Comparison of ENCODE assay signal across 8 cellular contexts in genomic region chr16:67162439-67163163, GRCh38. TPM values are rescaled to one million over a fixed set of nuclear protein-coding genes. Genes with fewer than 3 reads are reported as not detected.
DNase-seq lines count a peak whose midpoint lies in the region; ATAC-seq and TF ChIP-seq lines count a peak whose summit lies in the region.

No MANE protein-coding gene starts in this region.

- CTCF ChIA-PET in SK-N-SH (lab: Yijun Ruan, JAX) (interaction anchor here (0.9 to 14.2 kb wide), 13 partner anchors 7 to 210 kb away, joined by 3 to 470 read pairs (median 8); partner anchors contain the start of genes B3GNT9 and CBFB), WTC11 (lab: Charles Lee) (interaction anchor here (1.1 to 15.6 kb wide), 10 partner anchors 6 to 209 kb away, joined by 3 to 386 read pairs (median 11); partner anchors contain the start of genes B3GNT9, CES3, ELMO3 and FBXL8)

- H3K27ac ChIP-seq in SK-N-SH (ENCODE audit: low read depth in 2 of 2, low read length in 1 of 2) (peak overlapping the region in 1 of 2 experiments; percentile 90; a peak in 2 of 4 replicates), hepatocyte (no peak overlapping the region), stomach smooth muscle (ENCODE audit: low read length) (peak overlapping the region; percentile 82)

- H3K27me3 ChIP-seq in SK-N-SH (ENCODE audit: insufficient read depth) = no peaks in the 10 kb centered on the region
- H3K27me3 ChIP-seq in hepatocyte = peaks cover 62% of the 10 kb centered on the region
- peaks cover 15 to 54% of the 10 kb centered on the region in 2 donors for H3K27me3 ChIP-seq in stomach smooth muscle (ENCODE audit: control insufficient read depth in 1 of 2, insufficient read depth in 2 of 2, low read length in 2 of 2)

- no peak for TF ChIP-seq RAD21 in SK-N-SH (IDR thresholded peaks at IDR 0.05; ENCODE audit: low read length)

- DNase-seq in SK-N-SH (no peak), WTC11 (ENCODE audit: low spot score) (no peak), hepatocyte (ENCODE audit: low spot score) (no peak), occipital lobe (lab: John Stamatoyannopoulos, UW) (no peak)

- H3K9me2 ChIP-seq in SK-N-SH = no peaks in the 10 kb centered on the region
- no peaks in the 10 kb centered on the region for H3K9me2 ChIP-seq in hepatocyte (replicated peaks; ENCODE audit: insufficient read depth)

- H3K79me2 ChIP-seq in SK-N-SH (ENCODE audit: insufficient read depth) (no peaks in the 10 kb centered on the region), hepatocyte (no peaks in the 10 kb centered on the region)

- no peak overlapping the region; a peak in 1 of 4 replicates for H3K4me3 ChIP-seq in SK-N-SH (ENCODE audit: low read depth in 2 of 2, low read length in 1 of 2)
- H3K4me3 ChIP-seq in hepatocyte = no peak overlapping the region
- peak overlapping the region in 1 of 2 donors; percentile 72 for H3K4me3 ChIP-seq in stomach smooth muscle (ENCODE audit: low read length in 2 of 2)

- TF ChIP-seq EP300 in SK-N-SH (IDR thresholded peaks at IDR 0.05; ENCODE audit: borderline replicate concordance in 1 of 2, low read depth in 1 of 2, low read length in 1 of 2) = no peak

- H3K27ac Mint-ChIP-seq in WTC11 = no peak overlapping the region

- H3K36me3 ChIP-seq in SK-N-SH (replicated peaks in 1 of 2; ENCODE audit: control insufficient read depth in 1 of 2, insufficient read depth in 2 of 2, low read length in 1 of 2) (no peaks in the 10 kb centered on the region), hepatocyte (replicated peaks; ENCODE audit: insufficient read depth, low read depth) (no peaks in the 10 kb centered on the region), stomach smooth muscle (ENCODE audit: control insufficient read depth in 2 of 2, insufficient read depth in 2 of 2, low read length in 2 of 2) (peaks cover 0 to 2% of the 10 kb centered on the region in 2 donors)

- peaks cover 2% of the 10 kb centered on the region; the same call in 1 of the 2 replicates for H3K36me3 Mint-ChIP-seq in WTC11

- H4K20me1 ChIP-seq in SK-N-SH (ENCODE audit: insufficient read depth) (0 out of 2 replicates have a peak, but pooled peaks cover 2% of the 10 kb centered on the region), hepatocyte (ENCODE audit: insufficient read depth, poor library complexity, severe bottlenecking) (peaks cover 4% of the 10 kb centered on the region)

- 89% methylated on average over 43 of the region's 44 CpGs for WGBS in SK-N-SH (ENCODE audit: low lambda C conversion rate)
- 11% methylated on average over 43 of the region's 44 CpGs for WGBS in hepatocyte (ENCODE audit: low lambda C conversion rate, missing lambda C conversion rate)

- ATAC-seq in SK-N-SH treated with all-trans-retinoic acid at 6 μM for 48 hours (no peak), WTC11 (no peak), HG03196 (IDR thresholded peaks at IDR 0.05; ENCODE audit: unreplicated experiment) (no peak), GM21786 (IDR thresholded peaks at IDR 0.05; ENCODE audit: unreplicated experiment) (no peak)

- peak overlapping the region; percentile 58 for H3K4me3 Mint-ChIP-seq in WTC11

- H3K9ac ChIP-seq in SK-N-SH (no peak overlapping the region), stomach smooth muscle (ENCODE audit: low read length in 2 of 2) (no peak overlapping the region)

- POLR2A ChIA-PET in SK-N-SH (lab: Yijun Ruan, JAX) (interaction anchor here (1.6 to 3.9 kb wide), 4 partner anchors 11 to 23 kb away, joined by 4 to 37 read pairs (median 8); partner anchors contain the start of gene B3GNT9), WTC11 (lab: Charles Lee) (interaction anchor here (0.8 kb wide), 1 partner anchor 11 kb away, joined by 3 read pairs; no protein-coding TSS in a partner anchor)

- no peaks in the 10 kb centered on the region for H3K9me3 ChIP-seq in SK-N-SH
- no peaks in the 10 kb centered on the region for H3K9me3 ChIP-seq in hepatocyte (ENCODE audit: low read depth)
- H3K9me3 ChIP-seq in stomach smooth muscle (ENCODE audit: control insufficient read depth in 2 of 2, low read length in 2 of 2) = no peaks in the 10 kb centered on the region

- peaks cover 40% of the 10 kb centered on the region for H3K4me1 Mint-ChIP-seq in WTC11

- peaks cover 99% of the 10 kb centered on the region for H3K27me3 Mint-ChIP-seq in WTC11 (ENCODE audit: low read depth)

- H3F3A ChIP-seq in SK-N-SH (replicated peaks; ENCODE audit: insufficient read depth) = peaks cover 12% of the 10 kb centered on the region

- H2AFZ ChIP-seq in SK-N-SH (ENCODE audit: low read depth) (no peak overlapping the region), hepatocyte (no peak overlapping the region)

- H3K4me1 ChIP-seq in SK-N-SH (ENCODE audit: control insufficient read depth in 1 of 2, insufficient read depth in 2 of 2, low read depth in 1 of 2, low read length in 1 of 2) (peaks cover 4 to 30% of the 10 kb centered on the region in 2 experiments; a peak in 1 of 4 replicates), hepatocyte (ENCODE audit: insufficient read depth) (peaks cover 40% of the 10 kb centered on the region), stomach smooth muscle (ENCODE audit: control insufficient read depth, insufficient read depth, low read length) (peaks cover 65% of the 10 kb centered on the region)

- H3K9me3 Mint-ChIP-seq in WTC11 = no peaks in the 10 kb centered on the region

- no peak for TF ChIP-seq CTCF in SK-N-SH (IDR thresholded peaks at IDR 0.05)
- no peak for TF ChIP-seq CTCF in WTC11 (IDR thresholded peaks at IDR 0.05)
- no peak for TF ChIP-seq CTCF in hepatocyte (IDR thresholded peaks at IDR 0.05; ENCODE audit: poor library complexity)

- H3K4me2 ChIP-seq in SK-N-SH (no peak overlapping the region), hepatocyte (peak overlapping the region; percentile 90)

TF ChIP-seq in SK-N-SH, 30 proteins besides CTCF, POLR2A, EP300 and RAD21:
- TF ChIP-seq MEF2A (IDR thresholded peaks at IDR 0.05; ENCODE audit: borderline replicate concordance, low read depth) = no peak
- TF ChIP-seq RFX5 (IDR thresholded peaks at IDR 0.05; ENCODE audit: low read length) = peak; percentile 96

TF ChIP-seq in SK-N-SH treated with all-trans-retinoic acid at 6 μM for 48 hours, 23 proteins besides CTCF, POLR2A, EP300 and RAD21 (continues in another document):
- TF ChIP-seq CSRNP3 (CRISPR knock-in tag; IDR thresholded peaks at IDR 0.05) (no peak), BACH2 (CRISPR knock-in tag; IDR thresholded peaks at IDR 0.05; ENCODE audit: borderline replicate concordance) (no peak)

RNA-seq across cellular contexts. Expression of gene HSF4, which starts 1.9 kb away (rescaled TPM):
- polyA plus RNA-seq in SK-N-SH (2012; rRNA removed) (33.4 and 44.4 TPM in 2 replicates), hepatocyte (8.5 and 15.7 TPM in 2 replicates)
- 2.1 and 4.7 TPM in 2 replicates for polyA plus RNA-seq in SK-N-SH (2012; cell fraction: cytosol; rRNA removed)
- 393 and 428 TPM in 2 replicates for polyA plus RNA-seq in SK-N-SH (2012; cell fraction: nucleus; rRNA removed)
- total RNA-seq in WTC11 (2021) (2.2 to 2.5 TPM (median 2.3 TPM) in 3 replicates), hepatocyte (3.2 and 5.5 TPM in 2 replicates), occipital lobe (5.1 TPM)

RNA-seq across cellular contexts. Expression of gene FBXL8, which starts 2.8 kb away (rescaled TPM):
- polyA plus RNA-seq in SK-N-SH (2012; rRNA removed) (17.8 and 21.8 TPM in 2 replicates), hepatocyte (15.9 and 19.8 TPM in 2 replicates)
- polyA plus RNA-seq in SK-N-SH (2012; cell fraction: cytosol; rRNA removed) = 2.9 and 5.0 TPM in 2 replicates
- polyA plus RNA-seq in SK-N-SH (2012; cell fraction: nucleus; rRNA removed) = 198 and 356 TPM in 2 replicates
- total RNA-seq in WTC11 (2021) (1.1 to 1.2 TPM (median 1.1 TPM) in 3 replicates), hepatocyte (10.7 and 11.1 TPM in 2 replicates), occipital lobe (2.0 TPM)

RNA-seq across cellular contexts. Expression of gene TRADD, which starts 2.9 kb away (rescaled TPM):
- polyA plus RNA-seq in SK-N-SH (2012; rRNA removed) (27.7 and 28.5 TPM in 2 replicates), hepatocyte (31.4 and 32.4 TPM in 2 replicates)
- 13.4 and 21.9 TPM in 2 replicates for polyA plus RNA-seq in SK-N-SH (2012; cell fraction: cytosol; rRNA removed)
- polyA plus RNA-seq in SK-N-SH (2012; cell fraction: nucleus; rRNA removed) = 53.4 and 65.8 TPM in 2 replicates
- total RNA-seq in WTC11 (2021) (1.4 to 2.1 TPM (median 1.7 TPM) in 3 replicates), hepatocyte (18.5 and 21.9 TPM in 2 replicates), occipital lobe (1.2 TPM)

RNA-seq across cellular contexts. Expression of gene NOL3, which starts 7.7 kb away (rescaled TPM):
- polyA plus RNA-seq in SK-N-SH (2012; rRNA removed) = 34.1 and 38.7 TPM in 2 replicates
- polyA plus RNA-seq in SK-N-SH (2012; cell fraction: cytosol; rRNA removed) = 16.9 and 22.0 TPM in 2 replicates
- 131 and 167 TPM in 2 replicates for polyA plus RNA-seq in SK-N-SH (2012; cell fraction: nucleus; rRNA removed)
- total RNA-seq in WTC11 (2021) = 8.5 to 10.6 TPM (median 9.7 TPM) in 3 replicates
- total RNA-seq in hepatocyte = 8.1 and 9.3 TPM in 2 replicates
- 10.9 and 11.0 TPM in 2 replicates for polyA plus RNA-seq in hepatocyte
- 4.1 TPM for total RNA-seq in occipital lobe

RNA-seq across cellular contexts. Expression of gene B3GNT9, which starts 11.8 kb away (rescaled TPM):
- polyA plus RNA-seq in SK-N-SH (2012; rRNA removed) (9.8 and 9.9 TPM in 2 replicates), hepatocyte (37.5 and 44.2 TPM in 2 replicates)
- 5.4 and 8.2 TPM in 2 replicates for polyA plus RNA-seq in SK-N-SH (2012; cell fraction: cytosol; rRNA removed)
- 23.8 and 29.1 TPM in 2 replicates for polyA plus RNA-seq in SK-N-SH (2012; cell fraction: nucleus; rRNA removed)
- total RNA-seq in WTC11 (2021) (6.4 to 7.8 TPM (median 7.6 TPM) in 3 replicates), hepatocyte (33.3 and 34.5 TPM in 2 replicates), occipital lobe (1.2 TPM)
